Comparison of ENCODE assay signal across 8 cellular contexts in the genomic region with DNA sequence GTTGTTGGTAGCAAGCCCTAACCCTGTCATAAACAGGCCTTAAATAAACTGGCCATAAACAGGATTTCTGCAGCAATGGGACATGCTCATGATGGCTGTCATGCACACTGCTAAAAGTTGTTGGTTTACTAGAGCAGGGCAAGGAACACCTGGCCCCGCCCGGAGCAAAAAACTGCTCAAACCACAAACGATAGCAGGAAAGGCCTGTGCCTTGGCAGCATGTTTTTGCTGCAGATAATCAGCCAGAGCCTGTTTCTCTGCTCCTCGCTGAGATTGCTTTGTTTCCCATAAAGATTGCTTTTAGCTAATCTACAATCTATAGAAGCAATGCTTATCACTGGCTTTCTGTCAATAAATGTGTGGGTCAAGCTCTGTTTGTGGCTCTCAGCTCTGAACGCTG. TPM values are rescaled to one million over a fixed set of nuclear protein-coding genes. Genes with fewer than 3 reads are reported as not detected.
A peak's percentile ranks its signal among the peaks of the same experiment; 100 is the strongest.
DNase-seq lines count a peak whose midpoint lies in the region; ATAC-seq, FAIRE-seq and TF ChIP-seq lines count a peak whose summit lies in the region.
"Not testable (repeated sequence)": the region's sequence is repeated elsewhere in the genome, so short reads cannot be mapped to it uniquely, and the experiment has no call there.

No MANE protein-coding gene starts in this region.

- not testable (repeated sequence) for H3K79me2 ChIP-seq in SK-N-SH (ENCODE audit: insufficient read depth)

- H3K27ac Mint-ChIP-seq in CD4-positive, alpha-beta memory T cell = peak overlapping the region in 4 of 7 donors; percentile 29 to 93 (median 83)
- peak overlapping the region; percentile 31 for H3K27ac Mint-ChIP-seq in activated naive CD8-positive, alpha-beta T cell
- peak overlapping the region; percentile 72 for H3K27ac Mint-ChIP-seq in endodermal cell
- peak overlapping the region in 5 of 10 donors; percentile 16 to 93 (median 86) for H3K27ac Mint-ChIP-seq in naive thymus-derived CD8-positive, alpha-beta T cell

- H3K27me3 ChIP-seq in CD4-positive, alpha-beta memory T cell (ENCODE audit: insufficient read depth, low read length); SK-N-SH (ENCODE audit: insufficient read depth); endodermal cell (ENCODE audit: control insufficient read depth, insufficient read depth, low read length, poor library complexity, severe bottlenecking); transverse colon: not testable (repeated sequence)

- H3F3A ChIP-seq in SK-N-SH (replicated peaks; ENCODE audit: insufficient read depth) = not testable (repeated sequence)

- WGBS in SK-N-SH (ENCODE audit: low lambda C conversion rate) = 57% methylated on average over 3 of the region's 5 CpGs
- 88 to 89% methylated on average over 4 to 5 of the region's 5 CpGs for WGBS in endodermal cell (ENCODE audit: insufficient coverage in 1 of 2, insufficient read length in 1 of 2), 2 experiments
- WGBS in transverse colon (ENCODE audit: low coverage in 1 of 2), 2 donors = 48% methylated on average over 5 of the region's 5 CpGs; no CpG with 5 or more reads in 1 of the 2 donors

- H2AFZ ChIP-seq in SK-N-SH (ENCODE audit: low read depth) = not testable (repeated sequence)

- TF ChIP-seq POLR2A in transverse colon (IDR thresholded peaks at IDR 0.05) = not testable (repeated sequence)

- not testable (repeated sequence) for H3K9ac ChIP-seq in SK-N-SH; endodermal cell (ENCODE audit: extremely low read depth, low read length, poor library complexity, severe bottlenecking)

- not testable (repeated sequence) for TF ChIP-seq EP300 in SK-N-SH (IDR thresholded peaks at IDR 0.05; ENCODE audit: borderline replicate concordance in 1 of 2, low read depth in 1 of 2, low read length in 1 of 2); transverse colon (IDR thresholded peaks at IDR 0.05; ENCODE audit: low read depth)

- CTCF ChIA-PET in CD4-positive, alpha-beta memory T cell (lab: Charles Lee; ENCODE audit: partially characterized antibody) = interaction anchor here (1.2 kb wide), 1 partner anchor 74 kb away, joined by 7 read pairs; the partner anchor contains the start of gene XYLB
- CTCF ChIA-PET in SK-N-SH (lab: Yijun Ruan, JAX) = not testable (repeated sequence)

- DNase-seq in CD4-positive, alpha-beta memory T cell; HTR-8/SVneo (ENCODE audit: insufficient read length, low spot score); SK-N-SH; endodermal cell: not testable (repeated sequence)
- peak in 1 of 10 donors; percentile 20 for DNase-seq in naive thymus-derived CD8-positive, alpha-beta T cell
- peak; percentile 13 for DNase-seq in transverse colon

- intact Hi-C loops in CD4-positive, alpha-beta memory T cell (cut with micrococcal nuclease) = loop anchor here (10.0 kb wide), 1 partner anchor 46 kb away; no protein-coding TSS in a partner anchor
- intact Hi-C loops in transverse colon (cut with DNase I; ENCODE audit: low total_unique reads) = not testable (repeated sequence)

- H4K20me1 ChIP-seq in SK-N-SH (ENCODE audit: insufficient read depth) = not testable (repeated sequence)

- H3K4me3 ChIP-seq in CD4-positive, alpha-beta memory T cell (ENCODE audit: low read length in 2 of 2); SK-N-SH (ENCODE audit: low read depth in 2 of 2, low read length in 1 of 2); endodermal cell (ENCODE audit: low read length); transverse colon: not testable (repeated sequence)

- not testable (repeated sequence) for H3K36me3 ChIP-seq in CD4-positive, alpha-beta memory T cell (ENCODE audit: insufficient read depth, low read length); SK-N-SH (replicated peaks in 1 of 2; ENCODE audit: control insufficient read depth in 1 of 2, insufficient read depth in 2 of 2, low read length in 1 of 2); endodermal cell (ENCODE audit: control insufficient read depth, insufficient read depth, low read length); transverse colon

- H3K4me1 ChIP-seq in CD4-positive, alpha-beta memory T cell (ENCODE audit: insufficient read depth, low read length) = peaks cover 29% of the 10 kb centered on the region
- H3K4me1 ChIP-seq in SK-N-SH (ENCODE audit: control insufficient read depth in 1 of 2, insufficient read depth in 2 of 2, low read depth in 1 of 2, low read length in 1 of 2); endodermal cell (ENCODE audit: control insufficient read depth, insufficient read depth, low read length): not testable (repeated sequence)
- peaks cover 0 to 12% (median 3%) of the 10 kb centered on the region in 4 donors for H3K4me1 ChIP-seq in transverse colon

- not testable (repeated sequence) for H3K9me2 ChIP-seq in SK-N-SH

- TF ChIP-seq CTCF in SK-N-SH (IDR thresholded peaks at IDR 0.05); VCaP (conservative IDR thresholded peaks at IDR 0.05); endodermal cell (conservative IDR thresholded peaks at IDR 0.05); transverse colon (IDR thresholded peaks at IDR 0.05): not testable (repeated sequence)

- H3K4me3 Mint-ChIP-seq in CD4-positive, alpha-beta memory T cell = peak overlapping the region in 3 of 8 donors; percentile 23 to 78 (median 34)
- not testable (repeated sequence) for H3K4me3 Mint-ChIP-seq in activated naive CD8-positive, alpha-beta T cell; endodermal cell
- peak overlapping the region in 5 of 10 donors; percentile 62 to 85 (median 81) for H3K4me3 Mint-ChIP-seq in naive thymus-derived CD8-positive, alpha-beta T cell

- in situ Hi-C loops in transverse colon (cut with MboI; ENCODE audit: low pct_ligation_motif_present in 1 of 4, low pct_unique_long_range_greater_than_20kb in 1 of 4, low sequenced_read_pairs in 3 of 4) = not testable (repeated sequence)

- peak; percentile 55 for FAIRE-seq in HTR-8/SVneo (lab: Jason Lieb, UNC)

- H3K9me3 Mint-ChIP-seq in CD4-positive, alpha-beta memory T cell; activated naive CD8-positive, alpha-beta T cell (ENCODE audit: low read depth); endodermal cell; naive thymus-derived CD8-positive, alpha-beta T cell: not testable (repeated sequence)

- H3K4me2 ChIP-seq in SK-N-SH = not testable (repeated sequence)

- POLR2A ChIA-PET in CD4-positive, alpha-beta memory T cell (lab: Charles Lee; ENCODE audit: partially characterized antibody) = interaction anchor here (0.9 to 1.8 kb wide), 2 partner anchors 35 to 46 kb away, joined by 3 to 8 read pairs; no protein-coding TSS in a partner anchor
- POLR2A ChIA-PET in SK-N-SH (lab: Yijun Ruan, JAX) = not testable (repeated sequence)
- POLR2A ChIA-PET in naive thymus-derived CD8-positive, alpha-beta T cell (lab: Charles Lee) = interaction anchor here (1.0 to 2.2 kb wide), 3 partner anchors 24 to 74 kb away, joined by 3 to 9 read pairs (median 3); partner anchors contain the start of gene XYLB

- H3K9me3 ChIP-seq in CD4-positive, alpha-beta memory T cell (ENCODE audit: control insufficient read depth in 1 of 2, low read length in 2 of 2); SK-N-SH; transverse colon: not testable (repeated sequence)
- H3K9me3 ChIP-seq in endodermal cell (ENCODE audit: control insufficient read depth, low read length) = peaks cover 11% of the 10 kb centered on the region

- H3K4me1 Mint-ChIP-seq in CD4-positive, alpha-beta memory T cell = peaks cover 19 to 33% (median 23%) of the 10 kb centered on the region in 4 donors
- H3K4me1 Mint-ChIP-seq in activated naive CD8-positive, alpha-beta T cell (ENCODE audit: low read depth) = peaks cover 22% of the 10 kb centered on the region
- peaks cover 19% of the 10 kb centered on the region for H3K4me1 Mint-ChIP-seq in endodermal cell
- peaks cover 11 to 46% (median 21%) of the 10 kb centered on the region in 4 donors for H3K4me1 Mint-ChIP-seq in naive thymus-derived CD8-positive, alpha-beta T cell

- not testable (repeated sequence) for H3K27me3 Mint-ChIP-seq in CD4-positive, alpha-beta memory T cell; activated naive CD8-positive, alpha-beta T cell; endodermal cell (ENCODE audit: insufficient read depth); naive thymus-derived CD8-positive, alpha-beta T cell

- H3K27ac ChIP-seq in CD4-positive, alpha-beta memory T cell (ENCODE audit: low read depth, low read length); endodermal cell (ENCODE audit: low read depth, low read length): not testable (repeated sequence)
- peak overlapping the region in 1 of 2 experiments; percentile 34; a peak in 2 of 4 replicates for H3K27ac ChIP-seq in SK-N-SH (ENCODE audit: low read depth in 2 of 2, low read length in 1 of 2)
- peak overlapping the region; percentile 45 for H3K27ac ChIP-seq in VCaP
- peak overlapping the region in 1 of 4 donors; percentile 17 for H3K27ac ChIP-seq in transverse colon

- ATAC-seq in naive thymus-derived CD8-positive, alpha-beta T cell = peak; percentile 67 to 74

- TF ChIP-seq RAD21 in SK-N-SH (IDR thresholded peaks at IDR 0.05; ENCODE audit: low read length) = not testable (repeated sequence)

- not testable (repeated sequence) for H3K36me3 Mint-ChIP-seq in CD4-positive, alpha-beta memory T cell; activated naive CD8-positive, alpha-beta T cell; endodermal cell (ENCODE audit: low read depth); naive thymus-derived CD8-positive, alpha-beta T cell

TF ChIP-seq in SK-N-SH, 30 proteins besides CTCF, POLR2A, EP300 and RAD21:
- TF ChIP-seq GATA2 (CRISPR knock-in tag; IDR thresholded peaks at IDR 0.05) = 0 out of 2 replicates have a peak, but pooled peaks have one; percentile 11
TF ChIP-seq in SK-N-SH: peak in this region for 1; not testable (repeated sequence) for 29.

RNA-seq across cellular contexts. Expression of gene ACVR2B, which starts 32.9 kb away (rescaled TPM):
- 10 to 100 TPM; 12.3 to 13.2 TPM for total RNA-seq in CD4-positive, alpha-beta memory T cell
- 1 to 10 TPM in 1 of 2 donors, under 1 TPM in 1; 0.44 to 2.0 TPM for polyA plus RNA-seq in CD4-positive, alpha-beta memory T cell
- polyA plus RNA-seq in SK-N-SH (2012; rRNA removed) = 1.4 TPM in 2 replicates
- 0.72 and 1.0 TPM in 2 replicates for polyA plus RNA-seq in SK-N-SH (2012; cell fraction: cytosol; rRNA removed)
- polyA plus RNA-seq in SK-N-SH (2012; cell fraction: nucleus; rRNA removed) = 2.0 and 2.1 TPM in 2 replicates
- total RNA-seq in endodermal cell (100 to 1,000 TPM; 108 to 112 TPM), transverse colon (10 to 100 TPM in 1 of 4 donors, 1 to 10 TPM in 3; 5.9 to 12.3 (median 8.7) TPM)
- 41.1 TPM for polyA plus RNA-seq in endodermal cell (2013, experiment 1 of 2)
- polyA plus RNA-seq in endodermal cell (2013, experiment 2 of 2) = 43.0 TPM
- 10 to 100 TPM; 13.7 to 16.1 TPM for total RNA-seq in naive thymus-derived CD8-positive, alpha-beta T cell
- 1 to 10 TPM in 2 of 3 donors, under 1 TPM in 1; 0.69 to 1.9 (median 1.2) TPM for polyA plus RNA-seq in naive thymus-derived CD8-positive, alpha-beta T cell

Comparison
In these comparisons a context has a peak if more than half of its experiments do, and no peak if none do; other contexts are left out.
1. RNA of gene ACVR2B, which starts 32.9 kb away (total RNA-seq): 108 to 112 TPM in endodermal cell; 13.7 to 16.1 TPM in naive thymus-derived CD8-positive, alpha-beta T cell, 12.3 to 13.2 TPM in CD4-positive, alpha-beta memory T cell and 5.9 to 12.3 TPM in transverse colon; every median in the first group is over 4 times any median in the second.